Comparison of ENCODE assay signal across 19 cellular contexts in genomic region chrX:49589769-49590478, GRCh38. TPM values are rescaled to one million over a fixed set of nuclear protein-coding genes. Genes with fewer than 3 reads are reported as not detected.
DNase-seq lines count a peak whose midpoint lies in the region; ATAC-seq and TF ChIP-seq lines count a peak whose summit lies in the region.
"Not testable (repeated sequence)": the region's sequence is repeated elsewhere in the genome, so short reads cannot be mapped to it uniquely, and the experiment has no call there.
"Had no signal": no experiment of that assay in that cellular context is flagged by ENCODE, and none has a peak within 500 bp of the region (broad histone marks: within the 10 kb centered on the region; RNA-seq: fewer than 3 reads in every experiment).

No MANE protein-coding gene starts in this region.

- not testable (repeated sequence) for H3K9me3 Mint-ChIP-seq in Caco-2 (ENCODE audit: unreplicated experiment); activated naive CD8-positive, alpha-beta T cell treated with anti-CD3 and anti-CD28 coated beads, Interleukin-2, amount 10 ng/mL, durations not matched to agents 7 days and 5 days; natural killer cell treated with Interleukin-12 subunit alpha and Interleukin-12 subunit beta and Interleukin-15 and Interleukin-18, amount 100 ng/mL, for 72 hours

- DNase-seq in Caco-2 (peak; percentile 1 to 32), Right ventricle myocardium inferior (ENCODE audit: missing footprints) (peak; percentile 49), left lobe of liver (ENCODE audit: low spot score) (peak; percentile 44), sigmoid colon (peak; percentile 78), testis (peak; percentile 23)
- peak; percentile 5 for DNase-seq in activated CD4-positive, alpha-beta T cell treated with anti-CD3 and anti-CD28 coated beads for 48 hours
- peak; percentile 25 for DNase-seq in activated naive CD8-positive, alpha-beta T cell treated with anti-CD3 and anti-CD28 coated beads, Interleukin-2, amount 10 ng/mL, durations not matched to agents 7 days and 5 days
- peak; percentile 73 for DNase-seq in natural killer cell treated with Interleukin-12 subunit alpha and Interleukin-12 subunit beta and Interleukin-15 and Interleukin-18, amount 100 ng/mL, for 72 hours (ENCODE audit: low spot score)

- 92 to 94% methylated on average over 25 of the region's 37 CpGs for WGBS in sigmoid colon, 2 donors
- WGBS in testis, 2 donors = 70 to 79% methylated on average over 12 to 30 of the region's 37 CpGs

- not testable (repeated sequence) for H3K27ac ChIP-seq in sigmoid colon, testis

- not testable (repeated sequence) for H3K4me1 ChIP-seq in Caco-2, sigmoid colon, testis

- not testable (repeated sequence) for TF ChIP-seq POLR2A in sigmoid colon (IDR thresholded peaks at IDR 0.05); testis (IDR thresholded peaks at IDR 0.05)

- H3K4me3 ChIP-seq in Caco-2 (ENCODE audit: low read depth, low read length); sigmoid colon; testis: not testable (repeated sequence)

- H3K27me3 ChIP-seq in Caco-2 (replicated peaks; ENCODE audit: control insufficient read depth, insufficient read depth, low read length); sigmoid colon; testis: not testable (repeated sequence)

- ATAC-seq in activated naive CD8-positive, alpha-beta T cell treated with anti-CD3 and anti-CD28 coated beads, Interleukin-2, amount 10 ng/mL, durations not matched to agents 7 days and 5 days (ENCODE audit: low read depth); Right ventricle myocardium inferior; left lobe of liver; natural killer cell treated with Interleukin-12 subunit alpha and Interleukin-12 subunit beta and Interleukin-15 and Interleukin-18, amount 100 ng/mL, for 72 hours: not testable (repeated sequence)

- POLR2A ChIA-PET in Caco-2 (lab: Charles Lee); activated naive CD8-positive, alpha-beta T cell treated with anti-CD3 and anti-CD28 coated beads, Interleukin-2, amount 10 ng/mL, durations not matched to agents 7 days and 5 days (lab: Charles Lee): not testable (repeated sequence)

- not testable (repeated sequence) for H3K4me1 Mint-ChIP-seq in Caco-2 (ENCODE audit: low read depth, unreplicated experiment); activated naive CD8-positive, alpha-beta T cell treated with anti-CD3 and anti-CD28 coated beads, Interleukin-2, amount 10 ng/mL, durations not matched to agents 7 days and 5 days; natural killer cell treated with Interleukin-12 subunit alpha and Interleukin-12 subunit beta and Interleukin-15 and Interleukin-18, amount 100 ng/mL, for 72 hours (ENCODE audit: low read depth in 2 of 2)

- not testable (repeated sequence) for H3K27ac Mint-ChIP-seq in Caco-2 (ENCODE audit: unreplicated experiment); activated naive CD8-positive, alpha-beta T cell treated with anti-CD3 and anti-CD28 coated beads, Interleukin-2, amount 10 ng/mL, durations not matched to agents 7 days and 5 days; natural killer cell treated with Interleukin-12 subunit alpha and Interleukin-12 subunit beta and Interleukin-15 and Interleukin-18, amount 100 ng/mL, for 72 hours

- not testable (repeated sequence) for H3K4me3 Mint-ChIP-seq in Caco-2 (ENCODE audit: unreplicated experiment); activated naive CD8-positive, alpha-beta T cell treated with anti-CD3 and anti-CD28 coated beads, Interleukin-2, amount 10 ng/mL, durations not matched to agents 7 days and 5 days; natural killer cell treated with Interleukin-12 subunit alpha and Interleukin-12 subunit beta and Interleukin-15 and Interleukin-18, amount 100 ng/mL, for 72 hours

- not testable (repeated sequence) for H3K9me3 ChIP-seq in Caco-2, sigmoid colon, testis

- CTCF ChIA-PET in Caco-2 (lab: Charles Lee) = not testable (repeated sequence)

- BruUV-seq in Caco-2 (replicated peaks; lab: Mats Ljungman, UMichigan) = not testable (repeated sequence)

- H3K27me3 Mint-ChIP-seq in Caco-2 (ENCODE audit: insufficient read depth, unreplicated experiment); activated naive CD8-positive, alpha-beta T cell treated with anti-CD3 and anti-CD28 coated beads, Interleukin-2, amount 10 ng/mL, durations not matched to agents 7 days and 5 days; natural killer cell treated with Interleukin-12 subunit alpha and Interleukin-12 subunit beta and Interleukin-15 and Interleukin-18, amount 100 ng/mL, for 72 hours: not testable (repeated sequence)

- TF ChIP-seq EP300 in sigmoid colon (IDR thresholded peaks at IDR 0.05) = not testable (repeated sequence)

- not testable (repeated sequence) for H3K36me3 Mint-ChIP-seq in Caco-2 (ENCODE audit: insufficient read depth, unreplicated experiment); activated naive CD8-positive, alpha-beta T cell treated with anti-CD3 and anti-CD28 coated beads, Interleukin-2, amount 10 ng/mL, durations not matched to agents 7 days and 5 days; natural killer cell treated with Interleukin-12 subunit alpha and Interleukin-12 subunit beta and Interleukin-15 and Interleukin-18, amount 100 ng/mL, for 72 hours

- H3K36me3 ChIP-seq in Caco-2 (ENCODE audit: control insufficient read depth, insufficient read depth, low read length); sigmoid colon; testis (ENCODE audit: low read depth, missing control alignments): not testable (repeated sequence)

- not testable (repeated sequence) for TF ChIP-seq CTCF in Caco-2 (IDR thresholded peaks at IDR 0.05; ENCODE audit: insufficient read depth in 1 of 2, low read depth in 1 of 2, low read length in 1 of 2, severe bottlenecking in 1 of 2, unreplicated experiment in 1 of 2); sigmoid colon (IDR thresholded peaks at IDR 0.05); testis (IDR thresholded peaks at IDR 0.05)

- intact Hi-C loops in Caco-2 (cut with micrococcal nuclease; ENCODE audit: unreplicated experiment); Right ventricle myocardium inferior (cut with DNase I); sigmoid colon (cut with DNase I); testis (cut with DNase I; ENCODE audit: low total_unique reads): not testable (repeated sequence)

RNA-seq across cellular contexts. Expression of gene GAGE2A, which starts 0.6 kb away (rescaled TPM):
- total RNA-seq in Caco-2 (2022) (not detected in 2 replicates), Right ventricle myocardium inferior (not detected), left lobe of liver (0.58 TPM), sigmoid colon (not detected), testis (10 to 100 TPM in 1 of 2 donors, 1 to 10 TPM in 1; 4.9 to 28.8 TPM)
- not detected for total RNA-seq in activated naive CD8-positive, alpha-beta T cell treated with anti-CD3 and anti-CD28 coated beads, Interleukin-2, amount 10 ng/mL, durations not matched to agents 7 days and 5 days
- not detected for total RNA-seq in natural killer cell treated with Interleukin-12 subunit alpha and Interleukin-12 subunit beta and Interleukin-15 and Interleukin-18, amount 100 ng/mL, for 72 hours
- polyA plus RNA-seq in sigmoid colon (not detected), testis (ENCODE audit: insufficient read depth, low read depth, low replicate concordance) (54.4 TPM)
- total RNA-seq: A673; activated CD4-positive, alpha-beta T cell treated with anti-CD3 and anti-CD28 coated beads for 36 hours; CD4-positive, alpha-beta memory T cell; fibroblast of lung; gastrocnemius medialis; naive thymus-derived CD4-positive, alpha-beta T cell; omental fat pad; PC-9; T-helper 2 cell treated with Interferon-gamma antibody and Interleukin-4, amounts not matched to agents 100 ng/mL and 5 ng/mL, for 36 hours; thoracic aorta had no signal
- polyA plus RNA-seq: CD4-positive, alpha-beta memory T cell; fibroblast of lung; naive thymus-derived CD4-positive, alpha-beta T cell had no signal

RNA-seq across cellular contexts. Expression of gene GAGE1, which starts 8.9 kb away (rescaled TPM):
- not detected in 2 replicates for total RNA-seq in Caco-2 (2022)
- total RNA-seq in activated naive CD8-positive, alpha-beta T cell treated with anti-CD3 and anti-CD28 coated beads, Interleukin-2, amount 10 ng/mL, durations not matched to agents 7 days and 5 days = not detected
- total RNA-seq in Right ventricle myocardium inferior = not detected
- not detected for total RNA-seq in left lobe of liver
- not detected for total RNA-seq in natural killer cell treated with Interleukin-12 subunit alpha and Interleukin-12 subunit beta and Interleukin-15 and Interleukin-18, amount 100 ng/mL, for 72 hours
- not detected for total RNA-seq in sigmoid colon
- polyA plus RNA-seq in sigmoid colon = not detected
- total RNA-seq in testis = 10 to 100 TPM; 12.3 to 14.5 TPM
- 31.4 TPM for polyA plus RNA-seq in testis (ENCODE audit: insufficient read depth, low read depth, low replicate concordance)
- total RNA-seq: A673; activated CD4-positive, alpha-beta T cell treated with anti-CD3 and anti-CD28 coated beads for 36 hours; CD4-positive, alpha-beta memory T cell; fibroblast of lung; gastrocnemius medialis; naive thymus-derived CD4-positive, alpha-beta T cell; omental fat pad; PC-9; T-helper 2 cell treated with Interferon-gamma antibody and Interleukin-4, amounts not matched to agents 100 ng/mL and 5 ng/mL, for 36 hours; thoracic aorta had no signal
- polyA plus RNA-seq: CD4-positive, alpha-beta memory T cell; fibroblast of lung; naive thymus-derived CD4-positive, alpha-beta T cell had no signal

RNA-seq across cellular contexts. Expression of gene GAGE12H, which starts 10.2 kb away (rescaled TPM):
- total RNA-seq in Caco-2 (2022) (not detected in 2 replicates), Right ventricle myocardium inferior (not detected), left lobe of liver (not detected), sigmoid colon (not detected), testis (1 to 10 TPM in 1 of 2 donors, not detected in 1; 1.1 TPM)
- total RNA-seq in activated naive CD8-positive, alpha-beta T cell treated with anti-CD3 and anti-CD28 coated beads, Interleukin-2, amount 10 ng/mL, durations not matched to agents 7 days and 5 days = not detected
- not detected for total RNA-seq in natural killer cell treated with Interleukin-12 subunit alpha and Interleukin-12 subunit beta and Interleukin-15 and Interleukin-18, amount 100 ng/mL, for 72 hours
- polyA plus RNA-seq in sigmoid colon (not detected), testis (ENCODE audit: insufficient read depth, low read depth, low replicate concordance) (27.9 TPM)
- total RNA-seq: A673; activated CD4-positive, alpha-beta T cell treated with anti-CD3 and anti-CD28 coated beads for 36 hours; CD4-positive, alpha-beta memory T cell; fibroblast of lung; gastrocnemius medialis; HT1080; naive thymus-derived CD4-positive, alpha-beta T cell; omental fat pad; PC-9; T-helper 2 cell treated with Interferon-gamma antibody and Interleukin-4, amounts not matched to agents 100 ng/mL and 5 ng/mL, for 36 hours; thoracic aorta had no signal
- polyA plus RNA-seq: CD4-positive, alpha-beta memory T cell; fibroblast of lung; naive thymus-derived CD4-positive, alpha-beta T cell had no signal

RNA-seq across cellular contexts. Expression of gene GAGE12G, which starts 19.7 kb away (rescaled TPM):
- total RNA-seq in Caco-2 (2022) (not detected in 2 replicates), Right ventricle myocardium inferior (not detected), left lobe of liver (not detected), sigmoid colon (not detected), testis (not detected)
- total RNA-seq in activated naive CD8-positive, alpha-beta T cell treated with anti-CD3 and anti-CD28 coated beads, Interleukin-2, amount 10 ng/mL, durations not matched to agents 7 days and 5 days = not detected
- not detected for total RNA-seq in natural killer cell treated with Interleukin-12 subunit alpha and Interleukin-12 subunit beta and Interleukin-15 and Interleukin-18, amount 100 ng/mL, for 72 hours
- polyA plus RNA-seq in sigmoid colon (not detected), testis (ENCODE audit: insufficient read depth, low read depth, low replicate concordance) (not detected)
- total RNA-seq: A673; activated CD4-positive, alpha-beta T cell treated with anti-CD3 and anti-CD28 coated beads for 36 hours; CD4-positive, alpha-beta memory T cell; fibroblast of lung; gastrocnemius medialis; HT1080; naive thymus-derived CD4-positive, alpha-beta T cell; omental fat pad; PC-9; T-helper 2 cell treated with Interferon-gamma antibody and Interleukin-4, amounts not matched to agents 100 ng/mL and 5 ng/mL, for 36 hours; thoracic aorta had no signal
- polyA plus RNA-seq: CD4-positive, alpha-beta memory T cell; fibroblast of lung; naive thymus-derived CD4-positive, alpha-beta T cell had no signal

RNA-seq across cellular contexts. Expression of gene GAGE12F, which starts 29.3 kb away (rescaled TPM):
- total RNA-seq in Caco-2 (2022) (not detected in 2 replicates), Right ventricle myocardium inferior (not detected), left lobe of liver (0.63 TPM), sigmoid colon (not detected), testis (1 to 10 TPM; 1.2 to 2.4 TPM)
- not detected for total RNA-seq in activated naive CD8-positive, alpha-beta T cell treated with anti-CD3 and anti-CD28 coated beads, Interleukin-2, amount 10 ng/mL, durations not matched to agents 7 days and 5 days
- not detected for total RNA-seq in natural killer cell treated with Interleukin-12 subunit alpha and Interleukin-12 subunit beta and Interleukin-15 and Interleukin-18, amount 100 ng/mL, for 72 hours
- polyA plus RNA-seq in sigmoid colon (not detected), testis (ENCODE audit: insufficient read depth, low read depth, low replicate concordance) (7.7 TPM)
- total RNA-seq: A673; activated CD4-positive, alpha-beta T cell treated with anti-CD3 and anti-CD28 coated beads for 36 hours; CD4-positive, alpha-beta memory T cell; fibroblast of lung; gastrocnemius medialis; HT1080; naive thymus-derived CD4-positive, alpha-beta T cell; omental fat pad; PC-9; T-helper 2 cell treated with Interferon-gamma antibody and Interleukin-4, amounts not matched to agents 100 ng/mL and 5 ng/mL, for 36 hours; thoracic aorta had no signal
- polyA plus RNA-seq: CD4-positive, alpha-beta memory T cell; fibroblast of lung; naive thymus-derived CD4-positive, alpha-beta T cell had no signal

Comparison
In these comparisons a context has a peak if more than half of its experiments do, and no peak if none do; other contexts are left out.
1. DNase-seq: peak in every context shown above with its lines; median percentile 78 in sigmoid colon; 73 in natural killer cell treated with Interleukin-12 subunit alpha and Interleukin-12 subunit beta and Interleukin-15 and Interleukin-18, amount 100 ng/mL, for 72 hours; 49 in Right ventricle myocardium inferior; 44 in left lobe of liver; 25 in activated naive CD8-positive, alpha-beta T cell treated with anti-CD3 and anti-CD28 coated beads, Interleukin-2, amount 10 ng/mL, durations not matched to agents 7 days and 5 days; 23 in testis; 16 in Caco-2; 5 in activated CD4-positive, alpha-beta T cell treated with anti-CD3 and anti-CD28 coated beads for 48 hours.
2. RNA of gene GAGE1, which starts 8.9 kb away (total RNA-seq): 12.3 to 14.5 TPM in testis; not detected in left lobe of liver (single experiment), not detected in Caco-2, not detected in activated naive CD8-positive, alpha-beta T cell treated with anti-CD3 and anti-CD28 coated beads, Interleukin-2, amount 10 ng/mL, durations not matched to agents 7 days and 5 days, not detected in Right ventricle myocardium inferior (single experiment), not detected in natural killer cell treated with Interleukin-12 subunit alpha and Interleukin-12 subunit beta and Interleukin-15 and Interleukin-18, amount 100 ng/mL, for 72 hours and not detected in sigmoid colon; every median in the first group is over 10 times any median in the second.